ENCODE assay signal across 1 cellular context in the genomic region with DNA sequence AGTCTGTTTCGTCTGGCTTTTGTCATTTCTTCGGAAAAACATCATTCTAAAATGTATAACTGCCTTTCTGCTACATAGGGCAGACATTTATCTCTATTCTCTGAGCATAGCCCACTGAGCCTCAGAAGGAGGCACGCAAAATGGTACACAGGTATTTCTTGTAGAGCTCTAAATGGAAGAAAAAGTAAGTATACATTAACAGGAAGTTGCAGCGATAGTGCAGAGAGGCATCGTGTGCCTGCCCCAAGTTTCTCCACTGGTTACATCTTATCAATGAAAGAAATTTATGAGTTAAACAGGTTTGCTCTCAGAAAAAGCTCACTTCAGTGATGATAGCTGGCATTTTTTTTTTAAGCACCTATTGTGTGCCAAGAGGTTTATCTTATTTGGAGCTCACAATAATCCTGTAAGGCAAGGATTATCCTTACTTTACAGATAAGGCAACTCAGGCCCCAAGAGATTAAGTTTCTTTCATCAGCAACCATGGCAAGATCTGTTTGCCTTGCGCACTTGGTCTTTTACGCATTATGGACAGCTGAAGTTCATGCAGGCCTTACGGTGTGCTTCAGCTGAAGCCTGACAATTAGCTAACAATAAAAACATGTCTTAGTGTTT.
TF ChIP-seq lines count a peak whose summit lies in the region.

No MANE protein-coding gene starts in this region.

TF ChIP-seq in IMR-90, 13 proteins besides CTCF, POLR2A, EP300 and RAD21:
- TF ChIP-seq NFE2L2 (IDR thresholded peaks at IDR 0.05; ENCODE audit: low read depth, low read length) (no peak), MAFK (IDR thresholded peaks at IDR 0.05; ENCODE audit: low read depth, low read length) (no peak), RFX5 (IDR thresholded peaks at IDR 0.05; ENCODE audit: low read depth, low read length) (no peak), MAZ (IDR thresholded peaks at IDR 0.05; ENCODE audit: borderline replicate concordance, low read depth, low read length) (no peak), CHD1 (IDR thresholded peaks at IDR 0.05; ENCODE audit: low read depth, low read length) (no peak), BHLHE40 (IDR thresholded peaks at IDR 0.05; ENCODE audit: low read depth, low read length) (no peak), FOS (IDR thresholded peaks at IDR 0.05; ENCODE audit: low read depth, low read length) (no peak), MXI1 (IDR thresholded peaks at IDR 0.05; ENCODE audit: borderline replicate concordance, low read depth, low read length) (no peak)
- TF ChIP-seq, protein P1, sequence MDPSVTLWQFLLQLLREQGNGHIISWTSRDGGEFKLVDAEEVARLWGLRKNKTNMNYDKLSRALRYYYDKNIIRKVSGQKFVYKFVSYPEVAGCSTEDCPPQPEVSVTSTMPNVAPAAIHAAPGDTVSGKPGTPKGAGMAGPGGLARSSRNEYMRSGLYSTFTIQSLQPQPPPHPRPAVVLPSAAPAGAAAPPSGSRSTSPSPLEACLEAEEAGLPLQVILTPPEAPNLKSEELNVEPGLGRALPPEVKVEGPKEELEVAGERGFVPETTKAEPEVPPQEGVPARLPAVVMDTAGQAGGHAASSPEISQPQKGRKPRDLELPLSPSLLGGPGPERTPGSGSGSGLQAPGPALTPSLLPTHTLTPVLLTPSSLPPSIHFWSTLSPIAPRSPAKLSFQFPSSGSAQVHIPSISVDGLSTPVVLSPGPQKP (IDR thresholded peaks at IDR 0.05; ENCODE audit: borderline replicate concordance, low read depth, low read length) = no peak
